Comparison of ENCODE assay signal across 8 cellular contexts in genomic region chr18:49016648-49017539, GRCh38.
A peak's percentile ranks its signal among the peaks of the same experiment; 100 is the strongest.
DNase-seq lines count a peak whose midpoint lies in the region; ATAC-seq and TF ChIP-seq lines count a peak whose summit lies in the region.

No MANE protein-coding gene starts in this region.

- H3K9ac ChIP-seq in skeletal muscle satellite cell (ENCODE audit: low read depth, low read length): peak overlapping the region; percentile 61

- 36 to 65% methylated on average over 7 to 11 of the region's 21 CpGs for WGBS in gastroesophageal sphincter (ENCODE audit: low coverage in 1 of 2), 2 donors

- peaks cover 23% of the 10 kb centered on the region for H3K4me1 ChIP-seq in RWPE2 (ENCODE audit: insufficient read depth, poor library complexity, severe bottlenecking)
- no peaks in the 10 kb centered on the region for H3K4me1 ChIP-seq in gastroesophageal sphincter
- peaks cover 10% of the 10 kb centered on the region for H3K4me1 ChIP-seq in skeletal muscle satellite cell (ENCODE audit: control insufficient read depth, insufficient read depth, low read length)

- H3K4me3 ChIP-seq in RWPE2 (ENCODE audit: severe bottlenecking): no peak overlapping the region
- H3K4me3 ChIP-seq in gastroesophageal sphincter: no peak overlapping the region
- no peak overlapping the region for H3K4me3 ChIP-seq in skeletal muscle satellite cell (ENCODE audit: low read length)

- H3K9me3 ChIP-seq in RWPE2 (ENCODE audit: severe bottlenecking) (no peaks in the 10 kb centered on the region), gastroesophageal sphincter (no peaks in the 10 kb centered on the region), skeletal muscle satellite cell (replicated peaks; ENCODE audit: low read length) (no peaks in the 10 kb centered on the region)

- no peak for TF ChIP-seq EP300 in gastroesophageal sphincter (IDR thresholded peaks at IDR 0.05)

- peak overlapping the region; percentile 40 for H3K4me2 ChIP-seq in skeletal muscle satellite cell (ENCODE audit: low read length)

- in situ Hi-C loops in G401 (cut with HindIII; ENCODE audit: low sequenced_read_pairs): no loop called here

- TF ChIP-seq POLR2A in gastroesophageal sphincter (IDR thresholded peaks at IDR 0.05): no peak

- no peaks in the 10 kb centered on the region for H3K36me3 ChIP-seq in RWPE2 (ENCODE audit: low read depth)
- no peaks in the 10 kb centered on the region for H3K36me3 ChIP-seq in gastroesophageal sphincter
- H3K36me3 ChIP-seq in skeletal muscle satellite cell (ENCODE audit: insufficient read depth, low read length): no peaks in the 10 kb centered on the region

- DNase-seq in GOT3 (lab: John Stamatoyannopoulos, UW): peak; percentile 2
- DNase-seq in RWPE2 (ENCODE audit: low spot score): peak; percentile 86
- no peak for DNase-seq in G401 (ENCODE audit: low spot score)
- DNase-seq in NCI-H1105 treated with DMSO at 0.1 percent for 48 hours (lab: John Stamatoyannopoulos, UW): no peak

- ATAC-seq in RWPE2 (ENCODE audit: low read depth): peak; percentile 81
- peak; percentile 74 for ATAC-seq in gastroesophageal sphincter
- ATAC-seq in HG02623 (IDR thresholded peaks at IDR 0.05; ENCODE audit: unreplicated experiment): no peak
- ATAC-seq in HG03280 (IDR thresholded peaks at IDR 0.05; ENCODE audit: unreplicated experiment): no peak

- H3K27ac ChIP-seq in RWPE2 (ENCODE audit: poor library complexity, severe bottlenecking) (peak overlapping the region; percentile 52), gastroesophageal sphincter (no peak overlapping the region)

- TF ChIP-seq CTCF in RWPE2 (IDR thresholded peaks at IDR 0.05; ENCODE audit: poor library complexity, severe bottlenecking): no peak
- TF ChIP-seq CTCF in gastroesophageal sphincter (IDR thresholded peaks at IDR 0.05): no peak

- H3K27me3 ChIP-seq in RWPE2 (ENCODE audit: insufficient read depth, poor library complexity, severe bottlenecking): no peaks in the 10 kb centered on the region
- no peaks in the 10 kb centered on the region for H3K27me3 ChIP-seq in gastroesophageal sphincter
- no peaks in the 10 kb centered on the region for H3K27me3 ChIP-seq in skeletal muscle satellite cell (ENCODE audit: control insufficient read depth, insufficient read depth, low read length)

Comparison
In these comparisons a context has a peak if more than half of its experiments do, and no peak if none do; other contexts are left out.
1. DNase-seq: peak in GOT3 (single experiment) and RWPE2 (single experiment); none in G401 (single experiment) and NCI-H1105 treated with DMSO at 0.1 percent for 48 hours (single experiment).
2. ATAC-seq: peak in RWPE2 (single experiment) and gastroesophageal sphincter (single experiment); none in HG02623 (single experiment) and HG03280 (single experiment).